ENCODE assay signal across 8 cellular contexts in the genomic region with DNA sequence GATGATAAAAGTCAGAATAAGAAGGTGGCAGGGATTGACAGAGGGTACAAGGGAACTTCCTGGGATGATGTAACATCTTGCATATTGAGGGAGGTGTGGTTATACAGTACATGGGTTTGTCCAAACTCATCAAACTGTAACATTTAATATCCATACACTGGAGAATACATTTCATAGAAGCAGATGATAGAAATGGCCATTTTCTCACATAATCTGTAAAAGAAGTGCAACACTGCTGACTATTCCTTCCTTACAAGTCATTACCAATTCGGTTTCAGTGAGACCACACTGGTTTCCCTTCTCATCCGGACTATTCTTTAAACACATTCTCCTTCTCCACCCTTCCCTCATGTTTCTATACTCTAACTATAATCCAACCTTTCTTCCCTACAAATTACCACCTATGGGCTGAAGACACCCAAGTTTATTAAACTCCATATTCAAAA. TPM values are rescaled to one million over a fixed set of nuclear protein-coding genes. Genes with fewer than 3 reads are reported as not detected.
DNase-seq lines count a peak whose midpoint lies in the region; ATAC-seq, FAIRE-seq and TF ChIP-seq lines count a peak whose summit lies in the region.

No MANE protein-coding gene starts in this region.

- 0 out of 2 replicates have a peak overlapping the region, but pooled peaks have one; percentile 80 for H2AFZ ChIP-seq in PC-9

- BruUV-seq in PC-9 (replicated peaks; lab: Mats Ljungman, UMichigan), result no TSS peak

- POLR2A ChIA-PET in PC-9 (lab: Charles Lee; ENCODE audit: unreplicated experiment), result no interaction called here

- no peaks in the 10 kb centered on the region for H3K9me2 ChIP-seq in PC-9 (ENCODE audit: insufficient read depth)

- CTCF ChIA-PET in PC-9 (lab: Charles Lee), result interaction anchor here (0.7 kb wide), 2 partner anchors 16 to 265 kb away, joined by 6 to 9 read pairs; no protein-coding TSS in a partner anchor

- H4K20me1 ChIP-seq in PC-9 (ENCODE audit: insufficient read depth), result peaks cover 14% of the 10 kb centered on the region; the same call in 1 of the 2 replicates

- H3K79me2 ChIP-seq in PC-9 (ENCODE audit: low read depth), result peaks cover 66% of the 10 kb centered on the region

- in situ Hi-C loops in G401 (cut with HindIII; ENCODE audit: low sequenced_read_pairs), result no loop called here

- ATAC-seq in GM18873 (IDR thresholded peaks at IDR 0.05; ENCODE audit: low FRiP score, unreplicated experiment) (no peak), GM18867 (IDR thresholded peaks at IDR 0.05; ENCODE audit: unreplicated experiment) (no peak)

- intact Hi-C loops in PC-9 (cut with micrococcal nuclease; ENCODE audit: unreplicated experiment), result no loop called here

- H3F3A ChIP-seq in PC-9 (ENCODE audit: insufficient read depth, low read depth), result peaks cover 9% of the 10 kb centered on the region; the same call in 1 of the 2 replicates

- peak overlapping the region; percentile 75 for H3K27ac ChIP-seq in PC-9

- no peaks in the 10 kb centered on the region for H3K27me3 ChIP-seq in PC-9 (ENCODE audit: insufficient read depth, low read depth)

- H3K4me1 ChIP-seq in PC-9 (replicated peaks; ENCODE audit: insufficient read depth), result peaks cover 26% of the 10 kb centered on the region

- FAIRE-seq in GM18507 (lab: Jason Lieb, UNC), result peak; percentile 66

- H3K4me2 ChIP-seq in PC-9, result peak overlapping the region; percentile 98

- no peaks in the 10 kb centered on the region for H3K9me3 ChIP-seq in PC-9 (ENCODE audit: insufficient read depth, low read depth)

- H3K4me3 ChIP-seq in PC-9 (peak overlapping the region; percentile 89), epithelial cell of esophagus (ENCODE audit: low read length) (peak overlapping the region; percentile 99)

- DNase-seq in GM18507 (ENCODE audit: extremely low spot score, insufficient read length, low read depth), result no peak
- no peak for DNase-seq in PC-9
- DNase-seq in epithelial cell of esophagus (ENCODE audit: low read depth), result no peak
- DNase-seq in renal cortical epithelial cell (ENCODE audit: low read depth), result peak; percentile 28
- no peak for DNase-seq in G401 (ENCODE audit: low spot score)
- no peak for DNase-seq in activated CD8-positive, alpha-beta memory T cell treated with anti-CD3 and anti-CD28 coated beads for 24 hours

- H3K36me3 ChIP-seq in PC-9 (ENCODE audit: low read depth), result no peaks in the 10 kb centered on the region

- TF ChIP-seq CTCF in PC-9 (conservative IDR thresholded peaks at IDR 0.05) (no peak), epithelial cell of esophagus (IDR thresholded peaks at IDR 0.05; ENCODE audit: insufficient read depth, low read depth, low read length, missing control alignments) (no peak)

RNA-seq across cellular contexts. Expression of a gene that starts 1.7 kb away (rescaled TPM):
- 141 and 144 TPM in 2 replicates for total RNA-seq in PC-9 (2021)
- total RNA-seq in renal cortical epithelial cell, result 137 and 338 TPM in 2 replicates
- total RNA-seq in G401 (2014; rRNA removed; shearing (Covaris generic)), result 258 and 299 TPM in 2 replicates
